8 cellular contexts compared by ENCODE assay signal in the genomic region with DNA sequence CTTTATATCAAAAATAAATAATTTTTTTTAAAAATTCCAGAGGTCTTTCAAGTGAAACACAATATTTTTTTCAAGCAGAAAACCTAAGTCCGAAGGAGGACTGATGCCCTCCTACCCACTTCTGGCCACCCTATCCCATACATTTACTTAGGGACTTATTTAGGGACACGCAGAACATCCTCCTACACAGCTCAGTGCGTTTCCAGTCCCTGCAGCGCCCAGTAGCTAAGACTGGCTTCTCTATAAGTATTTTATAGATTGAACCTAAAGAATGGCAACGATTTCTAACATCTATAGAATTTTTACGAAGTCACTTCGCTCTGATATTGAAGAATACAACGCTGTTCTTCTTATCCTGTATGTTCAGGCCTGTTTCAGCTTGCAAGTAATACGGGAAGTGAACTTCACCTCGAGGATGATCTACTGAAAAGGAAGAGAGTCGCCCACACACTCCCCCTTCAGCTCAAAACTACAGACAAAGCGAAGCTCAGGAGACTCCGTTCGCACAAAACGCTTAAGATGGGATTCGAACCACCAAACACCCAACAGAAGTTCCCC. TPM values are rescaled to one million over a fixed set of nuclear protein-coding genes. Genes with fewer than 3 reads are reported as not detected.
A peak's percentile ranks its signal among the peaks of the same experiment; 100 is the strongest.
DNase-seq lines count a peak whose midpoint lies in the region; ATAC-seq and TF ChIP-seq lines count a peak whose summit lies in the region.

No MANE protein-coding gene starts in this region.

- H3K27ac ChIP-seq in heart left ventricle (peak overlapping the region in 7 of 12 donors; percentile 96 to 100 (median 99)), upper lobe of right lung (peak overlapping the region; percentile 14)

- H3K4me1 ChIP-seq in heart left ventricle (peaks cover 0 to 17% (median 10%) of the 10 kb centered on the region in 12 donors), upper lobe of right lung (peaks cover 12% of the 10 kb centered on the region)

- intact Hi-C loops in heart left ventricle (cut with DNase I), result loop anchor here in 3 of 10 donors (1.0 to 5.0 kb wide), 3 partner anchors 31 to 86 kb away; a partner anchor contains a TSS
- intact Hi-C loops in left cardiac atrium (cut with DNase I), result loop anchor here in 1 of 2 donors (5.0 kb wide), 1 partner anchor 61 kb away; a partner anchor contains a TSS
- intact Hi-C loops in lower leg skin (cut with DNase I; ENCODE audit: low total_unique reads), result no loop called here
- intact Hi-C loops in upper lobe of right lung (cut with DNase I), result no loop called here

- H3K36me3 Mint-ChIP-seq in activated naive CD8-positive, alpha-beta T cell treated with anti-CD3 and anti-CD28 coated beads for 36 hours, result peaks cover 14% of the 10 kb centered on the region

- TF ChIP-seq CTCF in heart left ventricle (IDR thresholded peaks at IDR 0.05) (no peak), lower leg skin (IDR thresholded peaks at IDR 0.05) (no peak), upper lobe of right lung (IDR thresholded peaks at IDR 0.05) (no peak)

- H3K4me1 Mint-ChIP-seq in activated naive CD8-positive, alpha-beta T cell treated with anti-CD3 and anti-CD28 coated beads for 36 hours, result peaks cover 17% of the 10 kb centered on the region

- no peaks in the 10 kb centered on the region for H3K9me3 Mint-ChIP-seq in activated naive CD8-positive, alpha-beta T cell treated with anti-CD3 and anti-CD28 coated beads for 36 hours

- WGBS in heart left ventricle, 4 donors, result 7 to 11% (median 9%) methylated on average over 16 of the region's 16 CpGs
- WGBS in lower leg skin, 2 donors, result 6% methylated on average over 16 of the region's 16 CpGs

- H3K4me3 Mint-ChIP-seq in activated naive CD8-positive, alpha-beta T cell treated with anti-CD3 and anti-CD28 coated beads for 36 hours, result peak overlapping the region; percentile 80

- H3K4me3 ChIP-seq in heart left ventricle (peak overlapping the region; percentile 67 to 99 (median 83)), lower leg skin (ENCODE audit: low read depth, poor library complexity, severe bottlenecking) (peak overlapping the region; percentile 9), upper lobe of right lung (peak overlapping the region; percentile 99)

- no peaks in the 10 kb centered on the region for H3K9me3 ChIP-seq in heart left ventricle
- H3K9me3 ChIP-seq in upper lobe of right lung, result no peaks in the 10 kb centered on the region

- H3K27me3 ChIP-seq in heart left ventricle, result no peaks in the 10 kb centered on the region
- no peaks in the 10 kb centered on the region for H3K27me3 ChIP-seq in upper lobe of right lung

- no peak for ATAC-seq in heart left ventricle
- no peak for ATAC-seq in left cardiac atrium
- no peak for ATAC-seq in upper lobe of right lung

- no peaks in the 10 kb centered on the region for H3K27me3 Mint-ChIP-seq in activated naive CD8-positive, alpha-beta T cell treated with anti-CD3 and anti-CD28 coated beads for 36 hours

- peaks cover 0 to 30% (median 26%) of the 10 kb centered on the region in 9 donors for H3K36me3 ChIP-seq in heart left ventricle
- H3K36me3 ChIP-seq in upper lobe of right lung, result peaks cover 26% of the 10 kb centered on the region

- peak overlapping the region; percentile 82 for H3K27ac Mint-ChIP-seq in activated naive CD8-positive, alpha-beta T cell treated with anti-CD3 and anti-CD28 coated beads for 36 hours

- TF ChIP-seq POLR2A in heart left ventricle (IDR thresholded peaks at IDR 0.05), result no peak
- TF ChIP-seq POLR2A in lower leg skin (IDR thresholded peaks at IDR 0.05), result no peak

- no peak for DNase-seq in heart left ventricle
- no peak for DNase-seq in left cardiac atrium
- DNase-seq in activated naive CD8-positive, alpha-beta T cell treated with anti-CD3 and anti-CD28 coated beads for 36 hours, result no peak
- no peak for DNase-seq in lower leg skin (ENCODE audit: low spot score in 2 of 2)
- no peak for DNase-seq in upper lobe of right lung
- DNase-seq in AG08395 (ENCODE audit: low spot score), result no peak
- DNase-seq in DMS114 treated with DMSO at 0.1 percent for 48 hours (lab: John Stamatoyannopoulos, UW; ENCODE audit: unreplicated experiment), result no peak
- no peak for DNase-seq in GM19240 (ENCODE audit: insufficient read length, low spot score)

RNA-seq across cellular contexts. Expression of a gene that starts 0.3 kb away (rescaled TPM):
- 1 to 10 TPM; 1.1 to 7.8 (median 1.6) TPM for total RNA-seq in heart left ventricle
- polyA plus RNA-seq in heart left ventricle, result 1 to 10 TPM; 2.3 to 2.7 TPM
- total RNA-seq in left cardiac atrium, result 1 to 10 TPM; 2.9 to 3.5 TPM
- 10 to 100 TPM; 11.2 to 11.8 TPM for total RNA-seq in activated naive CD8-positive, alpha-beta T cell treated with anti-CD3 and anti-CD28 coated beads for 36 hours
- total RNA-seq in lower leg skin, result 10 to 100 TPM in 1 of 4 donors, 1 to 10 TPM in 3; 3.3 to 12.2 (median 6.1) TPM
- total RNA-seq in upper lobe of right lung, result 9.2 TPM

RNA-seq across cellular contexts. Expression of a gene that starts 0.6 kb away (rescaled TPM):
- 10 to 100 TPM in 5 of 9 donors, 1 to 10 TPM in 4; 7.4 to 18.3 (median 10.9) TPM for total RNA-seq in heart left ventricle
- polyA plus RNA-seq in heart left ventricle, result 10 to 100 TPM; 16.8 to 18.1 TPM
- total RNA-seq in left cardiac atrium, result 10 to 100 TPM in 1 of 2 donors, 1 to 10 TPM in 1; 9.3 to 10.5 TPM
- 10 to 100 TPM; 16.7 to 17.0 TPM for total RNA-seq in activated naive CD8-positive, alpha-beta T cell treated with anti-CD3 and anti-CD28 coated beads for 36 hours
- 10 to 100 TPM; 17.5 to 27.0 (median 21.4) TPM for total RNA-seq in lower leg skin
- 12.0 TPM for total RNA-seq in upper lobe of right lung

RNA-seq across cellular contexts. Expression of a gene that starts 31.2 kb away (rescaled TPM):
- 10 to 100 TPM in 8 of 9 donors, 1 to 10 TPM in 1; 8.9 to 16.6 (median 13.3) TPM for total RNA-seq in heart left ventricle
- polyA plus RNA-seq in heart left ventricle, result 10 to 100 TPM in 1 of 2 donors, 1 to 10 TPM in 1; 6.9 to 11.3 TPM
- 10 to 100 TPM; 12.9 to 13.6 TPM for total RNA-seq in left cardiac atrium
- total RNA-seq in activated naive CD8-positive, alpha-beta T cell treated with anti-CD3 and anti-CD28 coated beads for 36 hours, result 10 to 100 TPM; 27.6 to 29.2 TPM
- 10 to 100 TPM; 15.1 to 20.8 (median 16.7) TPM for total RNA-seq in lower leg skin
- 19.7 TPM for total RNA-seq in upper lobe of right lung

RNA-seq across cellular contexts. Expression of a gene that starts 59.1 kb away (rescaled TPM):
- total RNA-seq in heart left ventricle (100 to 1,000 TPM in 3 of 9 donors, 10 to 100 TPM in 6; 59.8 to 133 (median 88.1) TPM), left cardiac atrium (100 to 1,000 TPM in 1 of 2 donors, 10 to 100 TPM in 1; 74.8 to 144 TPM), lower leg skin (100 to 1,000 TPM; 128 to 256 (median 191) TPM), upper lobe of right lung (255 TPM)
- polyA plus RNA-seq in heart left ventricle, result 100 to 1,000 TPM in 1 of 2 donors, 10 to 100 TPM in 1; 23.8 to 160 TPM
- 100 to 1,000 TPM; 111 TPM for total RNA-seq in activated naive CD8-positive, alpha-beta T cell treated with anti-CD3 and anti-CD28 coated beads for 36 hours

Comparison
In these comparisons a context has a peak if more than half of its experiments do, and no peak if none do; other contexts are left out.
1. H3K4me3 ChIP-seq: peak in every context shown above with its lines; median percentile 99 in upper lobe of right lung; 83 in heart left ventricle; 9 in lower leg skin.